Comparison of ENCODE assay signal across 15 cellular contexts in genomic region chr20:63943007-63943807, GRCh38. TPM values are rescaled to one million over a fixed set of nuclear protein-coding genes. Genes with fewer than 3 reads are reported as not detected.
DNase-seq lines count a peak whose midpoint lies in the region; ATAC-seq and TF ChIP-seq lines count a peak whose summit lies in the region.
"Had no signal": no experiment of that assay in that cellular context is flagged by ENCODE, and none has a peak within 500 bp of the region (broad histone marks: within the 10 kb centered on the region; RNA-seq: fewer than 3 reads in every experiment).

No MANE protein-coding gene starts in this region.

- peak overlapping the region; percentile 45 for H3K27ac Mint-ChIP-seq in activated naive CD4-positive, alpha-beta T cell treated with anti-CD3 and anti-CD28 coated beads, Interleukin-2, amount 10 ng/mL, durations not matched to agents 7 days and 5 days
- peak overlapping the region in 1 of 2 donors; percentile 35 for H3K27ac Mint-ChIP-seq in activated naive CD4-positive, alpha-beta T cell treated with anti-CD3 and anti-CD28 coated beads, Interleukin-2, amount 50 U/mL, for 72 hours
- H3K27ac Mint-ChIP-seq: mesothelial cell of epicardium had no signal

- H3K23ac ChIP-seq in mesendoderm (ENCODE audit: low read length) = no peak overlapping the region

- no peak for ATAC-seq in activated naive CD4-positive, alpha-beta T cell treated with anti-CD3 and anti-CD28 coated beads, Interleukin-2, amount 50 U/mL, for 72 hours
- no peak for ATAC-seq in upper lobe of left lung (ENCODE audit: low FRiP score in 2 of 2)
- ATAC-seq: effector memory CD8-positive, alpha-beta T cell had no signal

- H2AFZ ChIP-seq in mammary epithelial cell (ENCODE audit: low read depth, low read length) (no peak overlapping the region), smooth muscle cell (ENCODE audit: low read depth) (no peak overlapping the region)
- H2AFZ ChIP-seq: hepatocyte had no signal

- no peak overlapping the region for H3K4me3 Mint-ChIP-seq in activated naive CD4-positive, alpha-beta T cell treated with anti-CD3 and anti-CD28 coated beads, Interleukin-2, amount 10 ng/mL, durations not matched to agents 7 days and 5 days
- H3K4me3 Mint-ChIP-seq: mesothelial cell of epicardium had no signal

- no peaks in the 10 kb centered on the region for H4K20me1 ChIP-seq in mammary epithelial cell (ENCODE audit: insufficient read depth, low read length)
- H4K20me1 ChIP-seq in smooth muscle cell (ENCODE audit: low read depth) = peaks cover 96% of the 10 kb centered on the region

- no peak overlapping the region for H3K18ac ChIP-seq in mesendoderm (ENCODE audit: low read length)

- WGBS in mammary epithelial cell (ENCODE audit: low coverage, missing lambda C conversion rate) = 15% methylated on average over 15 of the region's 19 CpGs
- no CpG with 5 or more reads among the region's 19 CpGs for WGBS in mesendoderm (ENCODE audit: extremely low coverage, insufficient coverage, low lambda C conversion rate)
- 79 to 89% methylated on average over 15 to 18 of the region's 19 CpGs for WGBS in upper lobe of left lung, 2 donors
- WGBS in smooth muscle cell (ENCODE audit: low lambda C conversion rate) = 96% methylated on average over 15 of the region's 19 CpGs

- H3K4me2 ChIP-seq in mammary epithelial cell (ENCODE audit: insufficient read depth, low read depth, low read length) (peak overlapping the region; percentile 78), mesendoderm (ENCODE audit: low read length) (no peak overlapping the region), smooth muscle cell (no peak overlapping the region)
- H3K4me2 ChIP-seq: hepatocyte had no signal

- no peak overlapping the region for H3K9ac ChIP-seq in mammary epithelial cell (ENCODE audit: insufficient read depth, low read length)
- no peak overlapping the region for H3K9ac ChIP-seq in mesendoderm (ENCODE audit: low read length)
- H3K9ac ChIP-seq in smooth muscle cell (ENCODE audit: low read depth) = no peak overlapping the region

- H3K79me2 ChIP-seq in mammary epithelial cell (ENCODE audit: insufficient read depth, low read length) (peaks cover 53% of the 10 kb centered on the region), mesendoderm (ENCODE audit: control insufficient read depth, insufficient read depth, low read length) (peaks cover 13% of the 10 kb centered on the region), smooth muscle cell (ENCODE audit: low read depth) (peaks cover 16% of the 10 kb centered on the region)

- H3K36me3 Mint-ChIP-seq in activated naive CD4-positive, alpha-beta T cell treated with anti-CD3 and anti-CD28 coated beads, Interleukin-2, amount 10 ng/mL, durations not matched to agents 7 days and 5 days = peaks cover 30% of the 10 kb centered on the region
- H3K36me3 Mint-ChIP-seq in activated naive CD4-positive, alpha-beta T cell treated with anti-CD3 and anti-CD28 coated beads, Interleukin-2, amount 50 U/mL, for 72 hours = peaks cover 0 to 3% of the 10 kb centered on the region in 2 donors

- no peak for TF ChIP-seq CTCF in mammary epithelial cell (conservative IDR thresholded peaks at IDR 0.05 in 1 of 2, IDR thresholded peaks at IDR 0.05 in 1 of 2; ENCODE audit: extremely low read depth in 1 of 2, insufficient read depth in 1 of 2, low read depth in 1 of 2, low read length in 2 of 2)
- TF ChIP-seq CTCF in upper lobe of left lung (IDR thresholded peaks at IDR 0.05) = no peak
- no peak for TF ChIP-seq CTCF in smooth muscle cell (IDR thresholded peaks at IDR 0.05; ENCODE audit: borderline replicate concordance, insufficient read depth, poor library complexity, severe bottlenecking)

- no peak overlapping the region for H2AK5ac ChIP-seq in mesendoderm (ENCODE audit: low read length)

- no peak overlapping the region for H2BK15ac ChIP-seq in mesendoderm (replicated peaks; ENCODE audit: low read depth)

- H2BK5ac ChIP-seq in mesendoderm (ENCODE audit: low read length) = no peak overlapping the region

- peaks cover 9% of the 10 kb centered on the region for H3K79me1 ChIP-seq in mesendoderm (ENCODE audit: low read length)

- H2BK120ac ChIP-seq in mesendoderm (ENCODE audit: low read depth, low read length) = no peak overlapping the region

- H3K4ac ChIP-seq in mesendoderm (ENCODE audit: low read depth, low read length) = no peak overlapping the region

- H3K27me3 ChIP-seq in mammary epithelial cell (ENCODE audit: insufficient read depth, low read length) (no peaks in the 10 kb centered on the region), mesendoderm (ENCODE audit: insufficient read depth, low read length, poor library complexity) (no peaks in the 10 kb centered on the region), upper lobe of left lung (no peaks in the 10 kb centered on the region), smooth muscle cell (ENCODE audit: low read depth) (no peaks in the 10 kb centered on the region)
- H3K27me3 ChIP-seq: hepatocyte had no signal

- H3K27ac ChIP-seq in mammary epithelial cell (ENCODE audit: insufficient read depth, low read depth, low read length) (no peak overlapping the region), mesendoderm (ENCODE audit: low read depth, low read length) (peak overlapping the region; percentile 10), upper lobe of left lung (peak overlapping the region; percentile 73 to 84 (median 82)), smooth muscle cell (ENCODE audit: low read depth) (no peak overlapping the region)
- H3K27ac ChIP-seq: hepatocyte had no signal

- H3K27me3 Mint-ChIP-seq in activated naive CD4-positive, alpha-beta T cell treated with anti-CD3 and anti-CD28 coated beads, Interleukin-2, amount 10 ng/mL, durations not matched to agents 7 days and 5 days = no peaks in the 10 kb centered on the region
- H3K27me3 Mint-ChIP-seq: effector memory CD8-positive, alpha-beta T cell had no signal

- in situ Hi-C loops in mammary epithelial cell (cut with MboI; ENCODE audit: low sequenced_read_pairs in 2 of 2) = no loop called here

- H3K4me1 ChIP-seq in mammary epithelial cell (ENCODE audit: insufficient read depth, low read length) = peaks cover 39% of the 10 kb centered on the region
- H3K4me1 ChIP-seq in mesendoderm (ENCODE audit: control insufficient read depth, low read depth, low read length) = peaks cover 2% of the 10 kb centered on the region
- H3K4me1 ChIP-seq in upper lobe of left lung = peaks cover 23 to 41% (median 31%) of the 10 kb centered on the region in 4 donors
- no peaks in the 10 kb centered on the region for H3K4me1 ChIP-seq in smooth muscle cell (ENCODE audit: low read depth)

- H4K5ac ChIP-seq in mesendoderm (ENCODE audit: low read length) = no peak overlapping the region

- peaks cover 33% of the 10 kb centered on the region for H3K4me1 Mint-ChIP-seq in activated naive CD4-positive, alpha-beta T cell treated with anti-CD3 and anti-CD28 coated beads, Interleukin-2, amount 10 ng/mL, durations not matched to agents 7 days and 5 days

- H3K9me3 Mint-ChIP-seq in activated naive CD4-positive, alpha-beta T cell treated with anti-CD3 and anti-CD28 coated beads, Interleukin-2, amount 10 ng/mL, durations not matched to agents 7 days and 5 days = peaks cover 2% of the 10 kb centered on the region
- H3K9me3 Mint-ChIP-seq in activated naive CD4-positive, alpha-beta T cell treated with anti-CD3 and anti-CD28 coated beads, Interleukin-2, amount 50 U/mL, for 72 hours = no peaks in the 10 kb centered on the region
- H3K9me3 Mint-ChIP-seq: mesothelial cell of epicardium had no signal

- peaks cover 7% of the 10 kb centered on the region for H3F3A ChIP-seq in smooth muscle cell (ENCODE audit: low read depth)

- H3K9me3 ChIP-seq in mammary epithelial cell (replicated peaks; ENCODE audit: insufficient read depth, low read length) = no peaks in the 10 kb centered on the region
- no peaks in the 10 kb centered on the region for H3K9me3 ChIP-seq in upper lobe of left lung
- H3K9me3 ChIP-seq in smooth muscle cell (replicated peaks; ENCODE audit: low read depth) = no peaks in the 10 kb centered on the region

- CTCF ChIA-PET in activated naive CD4-positive, alpha-beta T cell treated with anti-CD3 and anti-CD28 coated beads, Interleukin-2, amount 10 ng/mL, durations not matched to agents 7 days and 5 days (lab: Charles Lee) = no interaction called here
- CTCF ChIA-PET in mammary epithelial cell (lab: Charles Lee; ENCODE audit: low non-redundant PET) = no interaction called here

- dilution Hi-C loops in mammary epithelial cell (cut with HindIII; ENCODE audit: low sequenced_read_pairs) = loop anchor here (5.0 kb wide), 6 partner anchors 39 to 351 kb away; partner anchors contain the start of genes PRPF6 and TPD52L2

- H3K4me3 ChIP-seq in mammary epithelial cell (replicated peaks in 1 of 3; ENCODE audit: insufficient read depth in 1 of 3, low read depth in 2 of 3, low read length in 3 of 3) (no peak overlapping the region), mesendoderm (ENCODE audit: low read length) (no peak overlapping the region), upper lobe of left lung (no peak overlapping the region), smooth muscle cell (no peak overlapping the region)
- H3K4me3 ChIP-seq: hepatocyte had no signal

- no peak for DNase-seq in activated naive CD4-positive, alpha-beta T cell treated with anti-CD3 and anti-CD28 coated beads, Interleukin-2, amount 10 ng/mL, durations not matched to agents 7 days and 5 days
- DNase-seq in activated naive CD4-positive, alpha-beta T cell treated with anti-CD3 and anti-CD28 coated beads, Interleukin-2, amount 50 U/mL, for 72 hours (ENCODE audit: low spot score in 2 of 2) = no peak
- DNase-seq in mammary epithelial cell (no peak), mesendoderm (no peak), upper lobe of left lung (peak in 1 of 2 donors; percentile 83), middle frontal gyrus (ENCODE audit: extremely low spot score, low spot score) (no peak), T1000 (lab: John Stamatoyannopoulos, UW) (no peak), smooth muscle cell (lab: John Stamatoyannopoulos, UW; ENCODE audit: unreplicated experiment) (no peak)
- DNase-seq: activated T-cell treated with anti-CD3 and anti-CD28 coated beads, Interleukin-2, amount 50 U/mL, for 1 hour; effector memory CD8-positive, alpha-beta T cell; MV-4-11; NCI-H345; retina had no signal

- peaks cover 5% of the 10 kb centered on the region for H3K36me3 ChIP-seq in mammary epithelial cell (ENCODE audit: insufficient read depth, low read length)
- H3K36me3 ChIP-seq in mesendoderm (ENCODE audit: control insufficient read depth, insufficient read depth, low read length) = peaks cover 3% of the 10 kb centered on the region
- H3K36me3 ChIP-seq in upper lobe of left lung = peaks cover 8 to 71% (median 60%) of the 10 kb centered on the region in 4 donors
- no peaks in the 10 kb centered on the region for H3K36me3 ChIP-seq in smooth muscle cell (ENCODE audit: low read depth)

- no peak for TF ChIP-seq EP300 in upper lobe of left lung (IDR thresholded peaks at IDR 0.05)

- H4K8ac ChIP-seq in mesendoderm (ENCODE audit: low read depth, low read length) = no peak overlapping the region

- no TSS peak for BruUV-seq in mammary epithelial cell (replicated peaks; lab: Mats Ljungman, UMichigan)

- TF ChIP-seq POLR2A in upper lobe of left lung (IDR thresholded peaks at IDR 0.05) = no peak

- intact Hi-C loops in mammary epithelial cell (cut with micrococcal nuclease) = no loop called here

- H3K56ac ChIP-seq in mesendoderm (ENCODE audit: low read length) = no peak overlapping the region

RNA-seq across cellular contexts. Expression of gene UCKL1, which starts 13.0 kb away (rescaled TPM):
- 10 to 100 TPM; 21.3 to 32.7 TPM for total RNA-seq in activated naive CD4-positive, alpha-beta T cell treated with anti-CD3 and anti-CD28 coated beads, Interleukin-2, amount 50 U/mL, for 72 hours
- total RNA-seq in mammary epithelial cell (10 to 100 TPM; 28.5 to 34.3 TPM), upper lobe of left lung (100 to 1,000 TPM in 1 of 6 donors, 10 to 100 TPM in 5; 23.0 to 103 (median 37.3) TPM), smooth muscle cell (12.8 and 17.2 TPM in 2 replicates)
- polyA plus RNA-seq in mammary epithelial cell (37.0 TPM), smooth muscle cell (22.6 and 29.3 TPM in 2 replicates)
- 17.7 TPM for polyA minus RNA-seq in mammary epithelial cell
- 28.6 TPM for polyA plus RNA-seq in mesendoderm (2013, experiment 1 of 2)
- polyA plus RNA-seq in mesendoderm (2013, experiment 2 of 2) = 29.4 TPM

RNA-seq across cellular contexts. Expression of gene ZNF512B, which starts 26.5 kb away (rescaled TPM):
- total RNA-seq in activated naive CD4-positive, alpha-beta T cell treated with anti-CD3 and anti-CD28 coated beads, Interleukin-2, amount 50 U/mL, for 72 hours = 10 to 100 TPM in 1 of 2 donors, 1 to 10 TPM in 1; 10.0 to 21.4 TPM
- total RNA-seq in mammary epithelial cell (10 to 100 TPM in 1 of 2 donors, 1 to 10 TPM in 1; 9.2 to 17.2 TPM), upper lobe of left lung (10 to 100 TPM; 10.8 to 22.0 (median 16.3) TPM), smooth muscle cell (4.6 and 6.8 TPM in 2 replicates)
- polyA plus RNA-seq in mammary epithelial cell (3.2 TPM), smooth muscle cell (5.6 and 7.7 TPM in 2 replicates)
- 3.9 TPM for polyA minus RNA-seq in mammary epithelial cell
- polyA plus RNA-seq in mesendoderm (2013, experiment 1 of 2) = 10.8 TPM
- 10.9 TPM for polyA plus RNA-seq in mesendoderm (2013, experiment 2 of 2)

RNA-seq across cellular contexts. Expression of gene SAMD10, which starts 36.2 kb away (rescaled TPM):
- total RNA-seq in activated naive CD4-positive, alpha-beta T cell treated with anti-CD3 and anti-CD28 coated beads, Interleukin-2, amount 50 U/mL, for 72 hours = 10 to 100 TPM in 1 of 2 donors, 1 to 10 TPM in 1; 8.2 to 65.4 TPM
- total RNA-seq in mammary epithelial cell (1 to 10 TPM; 1.5 to 3.5 TPM), upper lobe of left lung (1 to 10 TPM; 2.6 to 7.2 (median 4.7) TPM), smooth muscle cell (0.13 and 0.27 TPM in 2 replicates)
- polyA plus RNA-seq in mammary epithelial cell (0.83 TPM), smooth muscle cell (1.2 and 4.3 TPM in 2 replicates)
- polyA minus RNA-seq in mammary epithelial cell = 0.67 TPM
- 2.2 TPM for polyA plus RNA-seq in mesendoderm (2013, experiment 1 of 2)
- polyA plus RNA-seq in mesendoderm (2013, experiment 2 of 2) = 2.1 TPM

RNA-seq across cellular contexts. Expression of gene PRPF6, which starts 37.7 kb away (rescaled TPM):
- 10 to 100 TPM; 82.1 to 82.7 TPM for total RNA-seq in activated naive CD4-positive, alpha-beta T cell treated with anti-CD3 and anti-CD28 coated beads, Interleukin-2, amount 50 U/mL, for 72 hours
- total RNA-seq in mammary epithelial cell (10 to 100 TPM; 33.5 to 56.9 TPM), upper lobe of left lung (100 to 1,000 TPM in 1 of 6 donors, 10 to 100 TPM in 5; 60.5 to 113 (median 68.0) TPM), smooth muscle cell (33.3 and 36.5 TPM in 2 replicates)
- polyA plus RNA-seq in mammary epithelial cell (34.0 TPM), smooth muscle cell (51.2 and 55.2 TPM in 2 replicates)
- polyA minus RNA-seq in mammary epithelial cell = 81.7 TPM
- polyA plus RNA-seq in mesendoderm (2013, experiment 1 of 2) = 45.5 TPM
- polyA plus RNA-seq in mesendoderm (2013, experiment 2 of 2) = 46.7 TPM

RNA-seq across cellular contexts. Expression of gene DNAJC5, which starts 48.3 kb away (rescaled TPM):
- 10 to 100 TPM; 30.7 to 41.9 TPM for total RNA-seq in activated naive CD4-positive, alpha-beta T cell treated with anti-CD3 and anti-CD28 coated beads, Interleukin-2, amount 50 U/mL, for 72 hours
- total RNA-seq in mammary epithelial cell (10 to 100 TPM; 77.0 to 78.7 TPM), upper lobe of left lung (10 to 100 TPM; 44.6 to 66.0 (median 60.7) TPM), smooth muscle cell (21.1 and 24.5 TPM in 2 replicates)
- polyA plus RNA-seq in mammary epithelial cell (54.8 TPM), smooth muscle cell (8.7 TPM in 2 replicates)
- 106 TPM for polyA minus RNA-seq in mammary epithelial cell
- 17.5 TPM for polyA plus RNA-seq in mesendoderm (2013, experiment 1 of 2)
- polyA plus RNA-seq in mesendoderm (2013, experiment 2 of 2) = 17.4 TPM

Comparison
In these comparisons a context has a peak if more than half of its experiments do, and no peak if none do; other contexts are left out.
1. H3K27ac ChIP-seq: peak in mesendoderm (single experiment) and upper lobe of left lung (4 of 4); none in mammary epithelial cell (single experiment) and smooth muscle cell (single experiment).